Comparison of ENCODE assay signal across 1 cellular context in the genomic region with DNA sequence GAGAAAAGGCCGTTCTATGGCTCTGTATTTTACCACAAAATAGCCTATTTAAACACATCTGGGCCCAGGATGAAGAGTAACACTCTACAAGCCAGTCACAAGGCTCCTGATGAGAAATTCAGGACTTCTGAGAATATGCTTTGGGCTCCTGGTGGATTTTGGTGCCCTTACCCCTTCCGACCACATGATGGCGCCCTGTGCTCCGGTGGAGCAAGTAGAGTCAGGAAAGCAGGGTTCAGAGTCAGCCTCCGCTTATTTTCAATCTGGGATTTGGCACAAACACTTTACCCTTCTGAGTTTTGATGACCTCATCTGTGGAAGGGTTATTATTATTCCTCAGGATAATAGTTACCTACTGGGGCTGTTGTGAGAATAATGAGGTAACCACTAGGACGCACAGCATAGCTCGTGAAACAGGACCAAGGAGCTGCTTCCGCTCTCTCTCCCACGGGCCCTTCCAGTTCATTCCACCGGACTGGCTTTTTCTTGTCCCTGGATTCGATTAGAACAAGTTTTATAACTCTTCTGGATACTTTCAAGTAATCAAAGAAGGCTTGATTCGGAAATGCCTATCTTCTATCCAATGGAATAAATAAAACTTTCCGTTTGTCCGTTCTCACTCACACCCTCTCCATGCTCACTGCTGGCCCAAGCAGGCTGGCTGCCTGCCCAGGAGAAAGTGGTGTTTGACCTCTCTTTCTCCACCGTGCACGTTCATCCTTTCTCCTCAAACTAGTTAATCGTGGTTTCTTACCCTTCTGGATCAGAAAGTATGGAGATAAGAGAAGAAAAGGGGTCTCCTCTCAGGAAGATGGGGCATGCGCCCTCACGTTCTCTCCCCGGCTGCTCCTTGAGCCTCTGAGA.
TF ChIP-seq lines count a peak whose summit lies in the region.

No MANE protein-coding gene starts in this region.

TF ChIP-seq in GM23338, 12 proteins besides CTCF, POLR2A, EP300 and RAD21 (continued from another document):
- TF ChIP-seq ZNF462 (CRISPR knock-in tag; IDR thresholded peaks at IDR 0.05): no peak
- TF ChIP-seq EZH2phosphoT487 (IDR thresholded peaks at IDR 0.05; ENCODE audit: unreplicated experiment): no peak
- TF ChIP-seq NANOG (IDR thresholded peaks at IDR 0.05; ENCODE audit: borderline replicate concordance): no peak
